14 cellular contexts compared by ENCODE assay signal in genomic region chr1:50979964-50980363, GRCh38. TPM values are rescaled to one million over a fixed set of nuclear protein-coding genes. Genes with fewer than 3 reads are reported as not detected.
DNase-seq lines count a peak whose midpoint lies in the region; ATAC-seq and TF ChIP-seq lines count a peak whose summit lies in the region.
"Had no signal": no experiment of that assay in that cellular context is flagged by ENCODE, and none has a peak within 500 bp of the region (broad histone marks: within the 10 kb centered on the region; RNA-seq: fewer than 3 reads in every experiment).

No MANE protein-coding gene starts in this region.

- in situ Hi-C loops in transverse colon (cut with MboI; ENCODE audit: low pct_ligation_motif_present in 1 of 4, low pct_unique_long_range_greater_than_20kb in 1 of 4, low sequenced_read_pairs in 3 of 4): no loop called here

- H3K27me3 Mint-ChIP-seq in activated T-helper 1 cell treated with anti-CD3 and anti-CD28 coated beads, Interleukin-12 subunit alpha, Interleukin-12 subunit beta, Interleukin-2, Interleukin-4 antibody, amounts not matched to agents 30 ng/mL and 10 ng/mL and 1 ng/mL, durations not matched to agents 14 hours and 24 hours and 36 hours (ENCODE audit: insufficient read depth): peaks cover 50% of the 10 kb centered on the region

- ATAC-seq in heart right ventricle (no peak), Right ventricle myocardium inferior (no peak)

- peaks cover 23% of the 10 kb centered on the region for H3K4me1 Mint-ChIP-seq in activated T-helper 1 cell treated with anti-CD3 and anti-CD28 coated beads, Interleukin-12 subunit alpha, Interleukin-12 subunit beta, Interleukin-2, Interleukin-4 antibody, amounts not matched to agents 30 ng/mL and 10 ng/mL and 1 ng/mL, durations not matched to agents 14 hours and 24 hours and 36 hours (ENCODE audit: low read depth)

- peaks cover 4% of the 10 kb centered on the region for H3K36me3 Mint-ChIP-seq in activated T-helper 1 cell treated with anti-CD3 and anti-CD28 coated beads, Interleukin-12 subunit alpha, Interleukin-12 subunit beta, Interleukin-2, Interleukin-4 antibody, amounts not matched to agents 30 ng/mL and 10 ng/mL and 1 ng/mL, durations not matched to agents 14 hours and 24 hours and 36 hours (ENCODE audit: low read depth)

- no peaks in the 10 kb centered on the region for H3K9me3 ChIP-seq in heart right ventricle
- no peaks in the 10 kb centered on the region for H3K9me3 ChIP-seq in esophagus muscularis mucosa
- H3K9me3 ChIP-seq in transverse colon: no peaks in the 10 kb centered on the region
- H3K9me3 ChIP-seq: esophagus squamous epithelium had no signal

- peaks cover 0 to 63% (median 0%) of the 10 kb centered on the region in 7 donors for H3K27me3 ChIP-seq in heart right ventricle
- H3K27me3 ChIP-seq in esophagus muscularis mucosa: no peaks in the 10 kb centered on the region
- H3K27me3 ChIP-seq in transverse colon: peaks cover 3% of the 10 kb centered on the region
- H3K27me3 ChIP-seq: esophagus squamous epithelium had no signal

- WGBS in heart right ventricle, 2 donors: 75 to 84% methylated on average over 2 of the region's 2 CpGs
- WGBS in esophagus muscularis mucosa: 62% methylated on average over 2 of the region's 2 CpGs
- 63 to 86% methylated on average over 2 of the region's 2 CpGs for WGBS in transverse colon (ENCODE audit: low coverage in 1 of 2), 2 donors

- no peak overlapping the region for H3K4me3 Mint-ChIP-seq in activated T-helper 1 cell treated with anti-CD3 and anti-CD28 coated beads, Interleukin-12 subunit alpha, Interleukin-12 subunit beta, Interleukin-2, Interleukin-4 antibody, amounts not matched to agents 30 ng/mL and 10 ng/mL and 1 ng/mL, durations not matched to agents 14 hours and 24 hours and 36 hours

- TF ChIP-seq CTCF in heart right ventricle (IDR thresholded peaks at IDR 0.05): no peak
- no peak for TF ChIP-seq CTCF in NB4 (IDR thresholded peaks at IDR 0.05; ENCODE audit: low read depth, low read length)
- no peak for TF ChIP-seq CTCF in esophagus muscularis mucosa (IDR thresholded peaks at IDR 0.05)
- no peak for TF ChIP-seq CTCF in transverse colon (IDR thresholded peaks at IDR 0.05)

- no peaks in the 10 kb centered on the region for H3K36me3 ChIP-seq in heart right ventricle
- no peaks in the 10 kb centered on the region for H3K36me3 ChIP-seq in esophagus muscularis mucosa
- H3K36me3 ChIP-seq in transverse colon: no peaks in the 10 kb centered on the region
- H3K36me3 ChIP-seq: esophagus squamous epithelium had no signal

- H3K4me3 ChIP-seq in heart right ventricle (peak overlapping the region in 7 of 10 donors; percentile 75 to 94 (median 89)), NB4 (ENCODE audit: low read depth, low read length) (peak overlapping the region; percentile 79), esophagus muscularis mucosa (peak overlapping the region in 3 of 4 donors; percentile 0 to 97 (median 77)), transverse colon (no peak overlapping the region)

- H3K4me1 ChIP-seq in heart right ventricle: peaks cover 0 to 64% (median 26%) of the 10 kb centered on the region in 9 donors
- H3K4me1 ChIP-seq in esophagus muscularis mucosa: peaks cover 3 to 50% (median 27%) of the 10 kb centered on the region in 4 donors
- H3K4me1 ChIP-seq in transverse colon: peaks cover 0 to 18% (median 5%) of the 10 kb centered on the region in 4 donors

- no peak for TF ChIP-seq EP300 in esophagus muscularis mucosa (IDR thresholded peaks at IDR 0.05)
- TF ChIP-seq EP300 in transverse colon (IDR thresholded peaks at IDR 0.05; ENCODE audit: low read depth): no peak

- H3K27ac ChIP-seq in heart right ventricle: peak overlapping the region in 9 of 10 donors; percentile 97 to 100 (median 99)
- H3K27ac ChIP-seq in esophagus muscularis mucosa (replicated peaks in 1 of 4): peak overlapping the region; percentile 95 to 100 (median 98)
- H3K27ac ChIP-seq in transverse colon: peak overlapping the region; percentile 16 to 95 (median 92)

- TF ChIP-seq POLR2A in NB4 (IDR thresholded peaks at IDR 0.05; ENCODE audit: extremely low read depth, insufficient read length) (no peak), esophagus muscularis mucosa (IDR thresholded peaks at IDR 0.05; ENCODE audit: low read depth) (no peak), transverse colon (IDR thresholded peaks at IDR 0.05) (no peak)

- intact Hi-C loops in heart right ventricle (cut with DNase I) (loop anchor here in 2 of 10 donors (10.0 kb wide), 2 partner anchors 205 to 535 kb away; partner anchors contain the start of gene EPS15 (in 1 of the 2)), Right ventricle myocardium inferior (cut with DNase I) (loop anchor here (5.0 kb wide), 1 partner anchor 153 kb away; no protein-coding TSS in a partner anchor), esophagus muscularis mucosa (cut with DNase I) (no loop called here), transverse colon (cut with DNase I; ENCODE audit: low total_unique reads) (no loop called here)
- intact Hi-C loops in activated T-helper 1 cell treated with anti-CD3 and anti-CD28 coated beads, Interleukin-12 subunit alpha, Interleukin-12 subunit beta, Interleukin-2, Interleukin-4 antibody, amounts not matched to agents 30 ng/mL and 10 ng/mL and 1 ng/mL, durations not matched to agents 14 hours and 24 hours and 36 hours (cut with micrococcal nuclease): loop anchor here (10.0 kb wide), 3 partner anchors 315 to 745 kb away; partner anchors contain the start of gene EPS15

- no peak overlapping the region for H3K27ac Mint-ChIP-seq in activated T-helper 1 cell treated with anti-CD3 and anti-CD28 coated beads, Interleukin-12 subunit alpha, Interleukin-12 subunit beta, Interleukin-2, Interleukin-4 antibody, amounts not matched to agents 30 ng/mL and 10 ng/mL and 1 ng/mL, durations not matched to agents 14 hours and 24 hours and 36 hours

- DNase-seq in heart right ventricle (no peak), Right ventricle myocardium inferior (ENCODE audit: missing footprints) (no peak), NB4 (ENCODE audit: low read depth) (no peak), esophagus muscularis mucosa (ENCODE audit: extremely low spot score) (no peak), transverse colon (no peak), cerebellar nuclear complex (lab: John Stamatoyannopoulos, UW) (no peak)
- no peak for DNase-seq in activated T-helper 1 cell treated with anti-CD3 and anti-CD28 coated beads, Interleukin-12 subunit alpha, Interleukin-12 subunit beta, Interleukin-2, Interleukin-4 antibody, amounts not matched to agents 30 ng/mL and 10 ng/mL and 1 ng/mL, durations not matched to agents 14 hours and 24 hours and 36 hours (ENCODE audit: low spot score)
- DNase-seq in central memory CD4-positive, alpha-beta T cell: no peak
- DNase-seq: activated CD4-positive, alpha-beta T cell treated with anti-CD3 and anti-CD28 coated beads for 48 hours; activated gamma-delta T cell; CD4-positive, alpha-beta memory T cell; esophagus squamous epithelium; SW 1271 had no signal

- H3K9me3 Mint-ChIP-seq in activated T-helper 1 cell treated with anti-CD3 and anti-CD28 coated beads, Interleukin-12 subunit alpha, Interleukin-12 subunit beta, Interleukin-2, Interleukin-4 antibody, amounts not matched to agents 30 ng/mL and 10 ng/mL and 1 ng/mL, durations not matched to agents 14 hours and 24 hours and 36 hours: no peaks in the 10 kb centered on the region

RNA-seq across cellular contexts. Expression of gene CDKN2C, which starts 9.9 kb away (rescaled TPM):
- 10 to 100 TPM in 9 of 10 donors, 1 to 10 TPM in 1; 8.2 to 26.3 (median 12.8) TPM for total RNA-seq in heart right ventricle
- 10 to 100 TPM in 1 of 2 donors, 1 to 10 TPM in 1; 9.1 to 11.3 TPM for polyA plus RNA-seq in heart right ventricle
- total RNA-seq in Right ventricle myocardium inferior: 15.2 TPM
- total RNA-seq in esophagus muscularis mucosa: 10 to 100 TPM; 20.4 to 37.4 (median 27.0) TPM
- total RNA-seq in transverse colon: 10 to 100 TPM in 1 of 4 donors, 1 to 10 TPM in 2, not detected in 1; 6.7 to 10.3 (median 7.4) TPM
- total RNA-seq in activated T-helper 1 cell treated with anti-CD3 and anti-CD28 coated beads, Interleukin-12 subunit alpha, Interleukin-12 subunit beta, Interleukin-2, Interleukin-4 antibody, amounts not matched to agents 30 ng/mL and 10 ng/mL and 1 ng/mL, durations not matched to agents 14 hours and 24 hours and 36 hours: 13.7 and 14.9 TPM in 2 replicates
- total RNA-seq: H1 had no signal
- polyA plus RNA-seq: H1 had no signal

RNA-seq across cellular contexts. Expression of gene FAF1, which starts 19.9 kb away (rescaled TPM):
- 100 to 1,000 TPM in 1 of 10 donors, 10 to 100 TPM in 9; 81.4 to 102 (median 90.8) TPM for total RNA-seq in heart right ventricle
- 10 to 100 TPM; 30.9 to 62.3 TPM for polyA plus RNA-seq in heart right ventricle
- total RNA-seq in Right ventricle myocardium inferior: 80.4 TPM
- total RNA-seq in esophagus muscularis mucosa: 10 to 100 TPM; 39.7 to 60.6 (median 42.9) TPM
- total RNA-seq in transverse colon: 10 to 100 TPM; 25.1 to 74.6 (median 37.2) TPM
- total RNA-seq in activated T-helper 1 cell treated with anti-CD3 and anti-CD28 coated beads, Interleukin-12 subunit alpha, Interleukin-12 subunit beta, Interleukin-2, Interleukin-4 antibody, amounts not matched to agents 30 ng/mL and 10 ng/mL and 1 ng/mL, durations not matched to agents 14 hours and 24 hours and 36 hours: 58.8 and 62.0 TPM in 2 replicates

Comparison
In these comparisons a context has a peak if more than half of its experiments do, and no peak if none do; other contexts are left out.
1. H3K4me3 ChIP-seq: peak in heart right ventricle (7 of 10), NB4 (single experiment) and esophagus muscularis mucosa (3 of 4); none in transverse colon (0 of 4).
2. intact Hi-C loops: an anchor here in Right ventricle myocardium inferior (5.0 kb wide) and activated T-helper 1 cell treated with anti-CD3 and anti-CD28 coated beads, Interleukin-12 subunit alpha, Interleukin-12 subunit beta, Interleukin-2, Interleukin-4 antibody, amounts not matched to agents 30 ng/mL and 10 ng/mL and 1 ng/mL, durations not matched to agents 14 hours and 24 hours and 36 hours (10.0 kb wide); none called in esophagus muscularis mucosa and transverse colon.
3. Peak in every context shown above with its lines, with median percentiles within 50 percentile points of each other: H3K27ac ChIP-seq.